Comparison of ENCODE assay signal across 21 cellular contexts in the genomic region with DNA sequence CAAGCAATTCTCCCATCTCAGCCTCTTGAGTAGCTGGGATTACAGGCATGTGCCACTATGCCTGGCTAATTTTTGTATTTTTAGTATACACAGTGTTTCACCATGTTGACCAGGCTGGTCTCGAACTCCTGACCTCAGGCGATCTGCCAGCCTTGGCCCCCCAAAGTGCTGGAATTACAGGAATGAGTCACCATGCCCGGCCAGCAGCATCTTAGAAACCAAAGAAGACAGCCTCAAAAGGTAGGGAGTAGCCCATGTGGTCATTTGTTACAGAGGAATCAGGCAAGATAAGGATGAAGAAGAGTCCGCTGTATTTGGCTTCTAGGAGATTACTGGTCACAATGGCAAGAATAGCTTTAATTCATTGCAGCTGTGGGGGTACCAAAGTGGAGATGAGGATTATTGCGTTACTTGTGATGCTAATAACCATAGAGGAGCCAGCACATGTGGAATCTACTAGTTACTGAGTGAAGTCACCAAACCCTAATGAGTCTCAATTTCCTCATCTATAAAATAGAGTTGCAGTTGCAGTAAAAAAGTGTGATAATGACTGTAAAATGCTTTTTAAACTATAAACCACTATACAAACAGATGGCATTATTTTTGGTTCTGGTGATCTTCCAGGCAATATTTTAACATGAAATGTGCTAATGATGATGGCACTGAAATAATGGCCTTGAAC. TPM values are rescaled to one million over a fixed set of nuclear protein-coding genes. Genes with fewer than 3 reads are reported as not detected.
DNase-seq lines count a peak whose midpoint lies in the region; FAIRE-seq and TF ChIP-seq lines count a peak whose summit lies in the region.
"Had no signal": no experiment of that assay in that cellular context is flagged by ENCODE, and none has a peak within 500 bp of the region (broad histone marks: within the 10 kb centered on the region; RNA-seq: fewer than 3 reads in every experiment).

No MANE protein-coding gene starts in this region.

- DNase-seq in GM04503 (ENCODE audit: low read depth) (peak; percentile 60), RPMI7951 (ENCODE audit: low read depth) (peak; percentile 21), fibroblast of peridontal ligament (ENCODE audit: extremely low read depth) (peak; percentile 35), NCI-H2196 treated with DMSO at 0.1 percent for 48 hours (lab: John Stamatoyannopoulos, UW; ENCODE audit: unreplicated experiment) (no peak), H54 (ENCODE audit: insufficient read length, low spot score) (no peak)
- no peak for DNase-seq in NK-92 treated with Interleukin-12 subunit alpha and Interleukin-12 subunit beta, amount 100 ng/mL, for 24 hours (lab: John Stamatoyannopoulos, UW)
- DNase-seq: ACHN; BE2C; CD4-positive, alpha-beta memory T cell; DND-41; HCEC 1CT; NCI-H1048; NCI-H146; NCI-H446; NCI-H748 treated with DMSO at 0.1 percent for 48 hours; Peyer's patch; SHP77 treated with DMSO at 0.1 percent for 48 hours had no signal

- no peaks in the 10 kb centered on the region for H3K27me3 ChIP-seq in ACC112 (ENCODE audit: insufficient read depth, low read length)
- H3K27me3 ChIP-seq: BE2C, Peyer's patch had no signal

- H3K4me3 ChIP-seq in ACC112 (ENCODE audit: low read depth, low read length) = no peak overlapping the region
- H3K4me3 ChIP-seq: Peyer's patch had no signal

- H3K4me1 ChIP-seq in ACC112 (ENCODE audit: control insufficient read depth, insufficient read depth, low read length, unreplicated experiment) = peaks cover 36% of the 10 kb centered on the region
- H3K4me1 ChIP-seq: BE2C, Peyer's patch had no signal

- no peak for FAIRE-seq in H54 (lab: Jason Lieb, UNC)
- FAIRE-seq: D721Med, GM18507, HTR-8/SVneo had no signal

- peak overlapping the region; percentile 63 for H3K27ac ChIP-seq in ACC112 (ENCODE audit: low read depth, low read length)
- H3K27ac ChIP-seq: Peyer's patch had no signal

- no peak overlapping the region for H2AFZ ChIP-seq in ACC112 (ENCODE audit: low read length, unreplicated experiment)

- no peaks in the 10 kb centered on the region for H3K36me3 ChIP-seq in ACC112 (ENCODE audit: insufficient read depth, low read length)
- H3K36me3 ChIP-seq: BE2C, Peyer's patch had no signal

- no peak for TF ChIP-seq POLR2A in H54 (IDR thresholded peaks at IDR 0.05; ENCODE audit: low read depth, low read length)

- H3K79me2 ChIP-seq in ACC112 (ENCODE audit: control insufficient read depth, insufficient read depth, low read length, unreplicated experiment) = no peaks in the 10 kb centered on the region

RNA-seq across cellular contexts. Expression of a gene that starts 53.0 kb away (rescaled TPM):
- not detected in 2 replicates for total RNA-seq in RPMI7951 (2014; rRNA removed; shearing (Covaris generic))
- total RNA-seq: CD4-positive, alpha-beta memory T cell had no signal

Comparison
In these comparisons a context has a peak if more than half of its experiments do, and no peak if none do; other contexts are left out.
1. DNase-seq: peak in GM04503 (single experiment), RPMI7951 (single experiment) and fibroblast of peridontal ligament (single experiment); none in NCI-H2196 treated with DMSO at 0.1 percent for 48 hours (single experiment), NK-92 treated with Interleukin-12 subunit alpha and Interleukin-12 subunit beta, amount 100 ng/mL, for 24 hours (single experiment) and H54 (single experiment).